In genomic region chr5:60960591-60960990, GRCh38 we compare ENCODE assay signal across 1 cellular context.
TF ChIP-seq lines count a peak whose summit lies in the region.

No MANE protein-coding gene starts in this region.

TF ChIP-seq in endothelial cell of umbilical vein, 7 proteins besides CTCF, POLR2A, EP300 and RAD21:
- TF ChIP-seq POLR2AphosphoS5 (IDR thresholded peaks at IDR 0.05; ENCODE audit: insufficient read depth, low read depth, low read length), result no peak
- no peak for TF ChIP-seq MAX (IDR thresholded peaks at IDR 0.05; ENCODE audit: insufficient read depth, insufficient read length)
- TF ChIP-seq JUN (IDR thresholded peaks at IDR 0.05; ENCODE audit: borderline replicate concordance, insufficient read depth, insufficient read length, low read depth), result no peak
